ENCODE assay signal across 1 cellular context in the genomic region with DNA sequence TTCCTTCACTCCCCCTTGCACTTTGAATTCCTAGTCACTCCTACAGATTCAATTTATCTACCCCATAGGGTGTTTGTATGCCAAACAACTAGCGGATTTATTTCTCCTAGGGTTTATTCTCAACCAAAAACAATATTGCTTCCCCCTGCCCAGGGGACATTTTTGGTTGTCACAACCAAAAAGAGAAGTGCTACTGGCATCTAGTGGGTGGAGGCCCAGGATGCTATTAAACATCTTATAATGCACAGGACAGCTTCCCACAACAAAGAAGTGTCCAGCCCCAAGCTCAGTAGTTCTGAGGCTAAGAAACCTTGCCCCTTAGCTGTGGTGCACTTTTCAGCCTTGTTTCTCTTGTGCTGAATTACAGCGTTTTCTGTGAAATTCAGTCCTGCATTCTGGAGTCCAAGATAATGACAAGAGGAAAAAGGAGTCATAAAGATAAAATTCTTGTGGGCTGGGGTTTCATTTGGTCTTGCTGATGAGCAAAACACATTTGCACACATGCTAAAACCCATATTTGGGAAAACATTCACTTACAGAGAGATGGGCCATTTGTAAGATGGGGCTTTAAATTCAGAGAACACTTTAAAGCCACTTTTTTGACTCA.
A peak's percentile ranks its signal among the peaks of the same experiment; 100 is the strongest.
TF ChIP-seq lines count a peak whose summit lies in the region.

No MANE protein-coding gene starts in this region.

TF ChIP-seq in K562, 482 proteins besides CTCF, POLR2A, EP300 and RAD21 (continued from another document):
- TF ChIP-seq, protein P1, sequence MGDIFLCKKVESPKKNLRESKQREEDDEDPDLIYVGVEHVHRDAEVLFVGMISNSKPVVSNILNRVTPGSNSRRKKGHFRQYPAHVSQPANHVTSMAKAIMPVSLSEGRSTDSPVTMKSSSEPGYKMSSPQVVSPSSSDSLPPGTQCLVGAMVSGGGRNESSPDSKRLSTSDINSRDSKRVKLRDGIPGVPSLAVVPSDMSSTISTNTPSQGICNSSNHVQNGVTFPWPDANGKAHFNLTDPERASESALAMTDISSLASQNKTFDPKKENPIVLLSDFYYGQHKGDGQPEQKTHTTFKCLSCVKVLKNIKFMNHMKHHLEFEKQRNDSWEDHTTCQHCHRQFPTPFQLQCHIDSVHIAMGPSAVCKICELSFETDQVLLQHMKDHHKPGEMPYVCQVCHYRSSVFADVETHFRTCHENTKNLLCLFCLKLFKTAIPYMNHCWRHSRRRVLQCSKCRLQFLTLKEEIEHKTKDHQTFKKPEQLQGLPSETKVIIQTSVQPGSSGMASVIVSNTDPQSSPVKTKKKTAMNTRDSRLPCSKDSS (IDR thresholded peaks at IDR 0.05; ENCODE audit: low read depth, partially characterized antibody): no peak
- no peak for TF ChIP-seq PCBP2 (IDR thresholded peaks at IDR 0.05; ENCODE audit: low read depth, low read length, poor library complexity, severe bottlenecking)
- TF ChIP-seq, protein P2, sequence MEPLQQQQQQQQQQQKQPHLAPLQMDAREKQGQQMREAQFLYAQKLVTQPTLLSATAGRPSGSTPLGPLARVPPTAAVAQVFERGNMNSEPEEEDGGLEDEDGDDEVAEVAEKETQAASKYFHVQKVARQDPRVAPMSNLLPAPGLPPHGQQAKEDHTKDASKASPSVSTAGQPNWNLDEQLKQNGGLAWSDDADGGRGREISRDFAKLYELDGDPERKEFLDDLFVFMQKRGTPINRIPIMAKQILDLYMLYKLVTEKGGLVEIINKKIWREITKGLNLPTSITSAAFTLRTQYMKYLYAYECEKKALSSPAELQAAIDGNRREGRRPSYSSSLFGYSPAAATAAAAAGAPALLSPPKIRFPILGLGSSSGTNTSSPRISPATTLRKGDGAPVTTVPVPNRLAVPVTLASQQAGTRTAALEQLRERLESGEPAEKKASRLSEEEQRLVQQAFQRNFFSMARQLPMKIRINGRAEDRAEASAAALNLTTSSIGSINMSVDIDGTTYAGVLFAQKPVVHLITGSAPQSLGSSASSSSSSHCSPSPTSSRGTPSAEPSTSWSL (CRISPR knock-in tag; IDR thresholded peaks at IDR 0.05; ENCODE audit: borderline replicate concordance): no peak
- TF ChIP-seq, protein P3, sequence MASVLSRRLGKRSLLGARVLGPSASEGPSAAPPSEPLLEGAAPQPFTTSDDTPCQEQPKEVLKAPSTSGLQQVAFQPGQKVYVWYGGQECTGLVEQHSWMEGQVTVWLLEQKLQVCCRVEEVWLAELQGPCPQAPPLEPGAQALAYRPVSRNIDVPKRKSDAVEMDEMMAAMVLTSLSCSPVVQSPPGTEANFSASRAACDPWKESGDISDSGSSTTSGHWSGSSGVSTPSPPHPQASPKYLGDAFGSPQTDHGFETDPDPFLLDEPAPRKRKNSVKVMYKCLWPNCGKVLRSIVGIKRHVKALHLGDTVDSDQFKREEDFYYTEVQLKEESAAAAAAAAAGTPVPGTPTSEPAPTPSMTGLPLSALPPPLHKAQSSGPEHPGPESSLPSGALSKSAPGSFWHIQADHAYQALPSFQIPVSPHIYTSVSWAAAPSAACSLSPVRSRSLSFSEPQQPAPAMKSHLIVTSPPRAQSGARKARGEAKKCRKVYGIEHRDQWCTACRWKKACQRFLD (CRISPR knock-in tag; IDR thresholded peaks at IDR 0.05): 0 out of 2 replicates have a peak, but pooled peaks have one; percentile 27
- TF ChIP-seq, protein P4, sequence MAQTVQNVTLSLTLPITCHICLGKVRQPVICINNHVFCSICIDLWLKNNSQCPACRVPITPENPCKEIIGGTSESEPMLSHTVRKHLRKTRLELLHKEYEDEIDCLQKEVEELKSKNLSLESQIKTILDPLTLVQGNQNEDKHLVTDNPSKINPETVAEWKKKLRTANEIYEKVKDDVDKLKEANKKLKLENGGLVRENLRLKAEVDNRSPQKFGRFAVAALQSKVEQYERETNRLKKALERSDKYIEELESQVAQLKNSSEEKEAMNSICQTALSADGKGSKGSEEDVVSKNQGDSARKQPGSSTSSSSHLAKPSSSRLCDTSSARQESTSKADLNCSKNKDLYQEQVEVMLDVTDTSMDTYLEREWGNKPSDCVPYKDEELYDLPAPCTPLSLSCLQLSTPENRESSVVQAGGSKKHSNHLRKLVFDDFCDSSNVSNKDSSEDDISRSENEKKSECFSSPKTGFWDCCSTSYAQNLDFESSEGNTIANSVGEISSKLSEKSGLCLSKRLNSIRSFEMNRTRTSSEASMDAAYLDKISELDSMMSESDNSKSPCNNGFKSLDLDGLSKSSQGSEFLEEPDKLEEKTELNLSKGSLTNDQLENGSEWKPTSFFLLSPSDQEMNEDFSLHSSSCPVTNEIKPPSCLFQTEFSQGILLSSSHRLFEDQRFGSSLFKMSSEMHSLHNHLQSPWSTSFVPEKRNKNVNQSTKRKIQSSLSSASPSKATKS (CRISPR knock-in tag; IDR thresholded peaks at IDR 0.05): no peak
- TF ChIP-seq FOSL1 (tag; conservative IDR thresholded peaks at IDR 0.05): peak; percentile 59
- TF ChIP-seq, protein P5, sequence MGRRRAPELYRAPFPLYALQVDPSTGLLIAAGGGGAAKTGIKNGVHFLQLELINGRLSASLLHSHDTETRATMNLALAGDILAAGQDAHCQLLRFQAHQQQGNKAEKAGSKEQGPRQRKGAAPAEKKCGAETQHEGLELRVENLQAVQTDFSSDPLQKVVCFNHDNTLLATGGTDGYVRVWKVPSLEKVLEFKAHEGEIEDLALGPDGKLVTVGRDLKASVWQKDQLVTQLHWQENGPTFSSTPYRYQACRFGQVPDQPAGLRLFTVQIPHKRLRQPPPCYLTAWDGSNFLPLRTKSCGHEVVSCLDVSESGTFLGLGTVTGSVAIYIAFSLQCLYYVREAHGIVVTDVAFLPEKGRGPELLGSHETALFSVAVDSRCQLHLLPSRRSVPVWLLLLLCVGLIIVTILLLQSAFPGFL (CRISPR knock-in tag; IDR thresholded peaks at IDR 0.05): no peak
- no peak for TF ChIP-seq JUN (IDR thresholded peaks at IDR 0.05; ENCODE audit: borderline replicate concordance, low read depth, low read length)
- TF ChIP-seq JUN (CRISPR knock-in tag; IDR thresholded peaks at IDR 0.05; ENCODE audit: borderline replicate concordance): no peak
- TF ChIP-seq TBP (optimal IDR thresholded peaks at IDR 0.05; ENCODE audit: low read depth, low read length): no peak
- no peak for TF ChIP-seq CBX2 (IDR thresholded peaks at IDR 0.05; ENCODE audit: insufficient read depth, low read length, poor library complexity, severe bottlenecking)
- peak in 1 of 2 experiments; percentile 90; a peak in 2 of 4 replicates for TF ChIP-seq SRF (CRISPR knock-in tag; IDR thresholded peaks at IDR 0.05)
- TF ChIP-seq PML (IDR thresholded peaks at IDR 0.05; ENCODE audit: low read length): peak; percentile 72
- no peak for TF ChIP-seq ZNF347 (CRISPR knock-in tag; IDR thresholded peaks at IDR 0.05; ENCODE audit: low read depth)
- peak; percentile 83 for TF ChIP-seq CBFA2T3 (IDR thresholded peaks at IDR 0.05)
- TF ChIP-seq KAT7 (CRISPR knock-in tag; IDR thresholded peaks at IDR 0.05; ENCODE audit: borderline replicate concordance): no peak
- TF ChIP-seq, protein P6, sequence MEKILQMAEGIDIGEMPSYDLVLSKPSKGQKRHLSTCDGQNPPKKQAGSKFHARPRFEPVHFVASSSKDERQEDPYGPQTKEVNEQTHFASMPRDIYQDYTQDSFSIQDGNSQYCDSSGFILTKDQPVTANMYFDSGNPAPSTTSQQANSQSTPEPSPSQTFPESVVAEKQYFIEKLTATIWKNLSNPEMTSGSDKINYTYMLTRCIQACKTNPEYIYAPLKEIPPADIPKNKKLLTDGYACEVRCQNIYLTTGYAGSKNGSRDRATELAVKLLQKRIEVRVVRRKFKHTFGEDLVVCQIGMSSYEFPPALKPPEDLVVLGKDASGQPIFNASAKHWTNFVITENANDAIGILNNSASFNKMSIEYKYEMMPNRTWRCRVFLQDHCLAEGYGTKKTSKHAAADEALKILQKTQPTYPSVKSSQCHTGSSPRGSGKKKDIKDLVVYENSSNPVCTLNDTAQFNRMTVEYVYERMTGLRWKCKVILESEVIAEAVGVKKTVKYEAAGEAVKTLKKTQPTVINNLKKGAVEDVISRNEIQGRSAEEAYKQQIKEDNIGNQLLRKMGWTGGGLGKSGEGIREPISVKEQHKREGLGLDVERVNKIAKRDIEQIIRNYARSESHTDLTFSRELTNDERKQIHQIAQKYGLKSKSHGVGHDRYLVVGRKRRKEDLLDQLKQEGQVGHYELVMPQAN (IDR thresholded peaks at IDR 0.05; ENCODE audit: borderline replicate concordance): no peak
- no peak for TF ChIP-seq MYC (IDR thresholded peaks at IDR 0.05; ENCODE audit: low read depth, low read length)
- TF ChIP-seq MYC (CRISPR knock-in tag; IDR thresholded peaks at IDR 0.05; ENCODE audit: borderline replicate concordance, low read depth): no peak
- no peak for TF ChIP-seq CC2D1A (IDR thresholded peaks at IDR 0.05)
- peak; percentile 30; the same call in 1 of the 2 replicates for TF ChIP-seq SPI1 (IDR thresholded peaks at IDR 0.05; ENCODE audit: borderline replicate concordance, low read depth, low read length)
- no peak for TF ChIP-seq ZBTB7A (IDR thresholded peaks at IDR 0.05; ENCODE audit: borderline replicate concordance, control insufficient read depth, low read depth, low read length)
- peak; percentile 47; the same call in 1 of the 2 replicates for TF ChIP-seq POLR2AphosphoS5 (IDR thresholded peaks at IDR 0.05; ENCODE audit: control insufficient read depth, insufficient read depth, low read depth, low read length)
TF ChIP-seq in K562: peak in this region for 19.
